In the genomic region with DNA sequence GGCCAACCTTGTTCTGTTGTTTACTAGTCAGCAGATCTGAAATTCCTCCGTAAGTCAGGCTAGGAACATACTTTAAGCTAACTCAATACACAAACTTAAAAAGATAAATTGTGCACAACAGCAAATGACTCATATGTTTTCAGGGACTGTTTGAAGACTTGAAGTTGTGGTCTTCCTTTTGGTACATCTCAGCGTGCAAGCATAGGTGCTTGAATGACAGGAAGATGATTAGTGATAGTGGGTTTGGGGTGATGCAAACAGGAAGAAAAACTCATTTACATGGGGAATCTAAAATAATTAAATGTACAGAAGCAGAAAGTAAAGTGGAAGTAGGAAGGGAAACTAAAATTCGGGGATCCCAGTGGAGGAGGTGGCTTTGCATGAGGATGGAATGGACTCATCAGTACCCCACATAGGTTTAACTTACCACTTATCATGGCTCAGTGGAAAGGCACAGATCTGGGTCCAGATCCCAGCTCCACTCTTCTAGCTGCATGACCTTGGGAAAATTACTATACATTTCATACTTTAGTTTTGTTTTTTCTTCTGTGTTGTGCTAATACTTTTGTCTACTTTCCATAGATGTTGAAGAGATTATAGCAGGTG, we compare ENCODE assay signal across 1 cellular context.
TF ChIP-seq lines count a peak whose summit lies in the region.

No MANE protein-coding gene starts in this region.

TF ChIP-seq in K562, 482 proteins besides CTCF, POLR2A, EP300 and RAD21 (continued from another document):
- TF ChIP-seq, protein P1, sequence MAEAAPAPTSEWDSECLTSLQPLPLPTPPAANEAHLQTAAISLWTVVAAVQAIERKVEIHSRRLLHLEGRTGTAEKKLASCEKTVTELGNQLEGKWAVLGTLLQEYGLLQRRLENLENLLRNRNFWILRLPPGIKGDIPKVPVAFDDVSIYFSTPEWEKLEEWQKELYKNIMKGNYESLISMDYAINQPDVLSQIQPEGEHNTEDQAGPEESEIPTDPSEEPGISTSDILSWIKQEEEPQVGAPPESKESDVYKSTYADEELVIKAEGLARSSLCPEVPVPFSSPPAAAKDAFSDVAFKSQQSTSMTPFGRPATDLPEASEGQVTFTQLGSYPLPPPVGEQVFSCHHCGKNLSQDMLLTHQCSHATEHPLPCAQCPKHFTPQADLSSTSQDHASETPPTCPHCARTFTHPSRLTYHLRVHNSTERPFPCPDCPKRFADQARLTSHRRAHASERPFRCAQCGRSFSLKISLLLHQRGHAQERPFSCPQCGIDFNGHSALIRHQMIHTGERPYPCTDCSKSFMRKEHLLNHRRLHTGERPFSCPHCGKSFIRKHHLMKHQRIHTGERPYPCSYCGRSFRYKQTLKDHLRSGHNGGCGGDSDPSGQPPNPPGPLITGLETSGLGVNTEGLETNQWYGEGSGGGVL (CRISPR knock-in tag; IDR thresholded peaks at IDR 0.05) = no peak
TF ChIP-seq in K562: peak in this region for 3.
